ENCODE assay signal across 19 cellular contexts in the genomic region with DNA sequence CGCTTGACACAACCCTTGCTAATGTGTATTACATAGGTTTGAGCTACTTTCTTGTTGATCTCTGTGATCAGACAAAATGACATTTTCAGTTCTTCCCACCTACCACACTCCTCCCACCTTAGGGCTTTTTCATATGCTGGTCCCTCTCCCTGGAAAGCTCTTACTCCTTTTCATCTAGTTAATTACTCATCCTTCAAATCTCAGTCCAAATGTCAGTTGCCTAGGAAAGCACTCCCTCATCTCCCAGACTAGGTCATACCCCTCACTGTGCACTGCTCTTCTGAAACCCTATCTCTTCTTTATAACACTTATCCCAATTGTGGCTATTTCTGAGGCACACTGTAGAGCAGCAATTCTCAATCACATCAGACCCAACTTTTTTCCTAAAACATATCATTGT. TPM values are rescaled to one million over a fixed set of nuclear protein-coding genes. Genes with fewer than 3 reads are reported as not detected.
DNase-seq lines count a peak whose midpoint lies in the region; ATAC-seq, FAIRE-seq and TF ChIP-seq lines count a peak whose summit lies in the region.
"Had no signal": no experiment of that assay in that cellular context is flagged by ENCODE, and none has a peak within 500 bp of the region (broad histone marks: within the 10 kb centered on the region; RNA-seq: fewer than 3 reads in every experiment).

No MANE protein-coding gene starts in this region.

- no peak overlapping the region for H3K9ac ChIP-seq in GM12878 (ENCODE audit: control insufficient read depth, insufficient read depth, low read length)
- H3K9ac ChIP-seq: BLaER1 treated with 17β-estradiol and CSF1 and Interleukin-3, amounts not matched to agents 10 nM and 100 nM had no signal

- POLR2A ChIA-PET in GM12878 (lab: Charles Lee): interaction anchor here (0.6 kb wide), 1 partner anchor 41 kb away, joined by 3 read pairs; no protein-coding TSS in a partner anchor

- H3K9me3 ChIP-seq in GM12878 (replicated peaks; ENCODE audit: control insufficient read depth, insufficient read depth, low read length): no peaks in the 10 kb centered on the region; the same call in 1 of the 3 replicates
- no peaks in the 10 kb centered on the region for H3K9me3 ChIP-seq in gastroesophageal sphincter

- TF ChIP-seq CTCF in GM12878 (IDR thresholded peaks at IDR 0.05 in 2 of 3, conservative IDR thresholded peaks at IDR 0.05 in 1 of 3; ENCODE audit: control insufficient read depth in 2 of 3, extremely low read depth in 1 of 3, insufficient read depth in 1 of 3, low read depth in 3 of 3, low read length in 3 of 3) (no peak), gastroesophageal sphincter (IDR thresholded peaks at IDR 0.05) (no peak)

- H3K27me3 Mint-ChIP-seq in activated naive CD4-positive, alpha-beta T cell treated with anti-CD3 and anti-CD28 coated beads, Interleukin-2, amount 50 U/mL, for 24 hours: no peaks in the 10 kb centered on the region
- H3K27me3 Mint-ChIP-seq: CD8-positive, alpha-beta memory T cell had no signal

- peaks cover 15% of the 10 kb centered on the region for H3K36me3 Mint-ChIP-seq in activated naive CD4-positive, alpha-beta T cell treated with anti-CD3 and anti-CD28 coated beads, Interleukin-2, amount 50 U/mL, for 24 hours

- no peak for FAIRE-seq in GM12878 (lab: Jason Lieb, UNC)
- FAIRE-seq: D721Med, GM12892, GM18507, K562 had no signal

- no peaks in the 10 kb centered on the region for H3K27me3 ChIP-seq in GM12878 (replicated peaks in 1 of 2; ENCODE audit: control insufficient read depth in 2 of 2, insufficient read depth in 2 of 2, low read length in 1 of 2)
- no peaks in the 10 kb centered on the region for H3K27me3 ChIP-seq in gastroesophageal sphincter
- H3K27me3 ChIP-seq: BLaER1 treated with 17β-estradiol and CSF1 and Interleukin-3, amounts not matched to agents 10 nM and 100 nM had no signal

- H3K27ac Mint-ChIP-seq in activated naive CD4-positive, alpha-beta T cell treated with anti-CD3 and anti-CD28 coated beads, Interleukin-2, amount 50 U/mL, for 24 hours: no peak overlapping the region
- H3K27ac Mint-ChIP-seq: HFFc6 had no signal

- no peak overlapping the region for H2AFZ ChIP-seq in GM12878 (ENCODE audit: control insufficient read depth, low read depth, low read length)

- intact Hi-C loops in GM12878 (cut with micrococcal nuclease; ENCODE audit: unreplicated experiment): no loop called here
- intact Hi-C loops in posterior cingulate gyrus (cut with DNase I): no loop called here

- no peak overlapping the region for H3K4me2 ChIP-seq in GM12878 (ENCODE audit: control insufficient read depth, insufficient read depth)
- H3K4me2 ChIP-seq: BLaER1 treated with 17β-estradiol and CSF1 and Interleukin-3, amounts not matched to agents 10 nM and 100 nM had no signal

- H3K4me1 ChIP-seq in GM12878 (ENCODE audit: control insufficient read depth, insufficient read depth, low read length) (peaks cover 4% of the 10 kb centered on the region; the same call in 1 of the 2 replicates), gastroesophageal sphincter (peaks cover 0 to 2% (median 0%) of the 10 kb centered on the region in 3 donors)

- 100% methylated on average over 1 of the region's 1 CpG for WGBS in GM12878 (ENCODE audit: insufficient coverage, insufficient replicate concordance, low lambda C conversion rate, missing lambda C conversion rate)
- WGBS in gastroesophageal sphincter (ENCODE audit: low coverage in 1 of 2), 2 donors: 87 to 90% methylated on average over 1 of the region's 1 CpG

- H3K36me3 ChIP-seq in GM12878 (ENCODE audit: control insufficient read depth in 2 of 2, insufficient read depth in 2 of 2, low read length in 1 of 2): no peaks in the 10 kb centered on the region
- H3K36me3 ChIP-seq in gastroesophageal sphincter: peaks cover 0 to 4% of the 10 kb centered on the region in 2 donors

- BruUV-seq in GM12878 (replicated peaks; lab: Mats Ljungman, UMichigan): TSS peak; percentile 11

- RAD21 ChIA-PET in GM12878 (lab: Charles Lee; ENCODE audit: unreplicated experiment): no interaction called here

- in situ Hi-C loops in GM12878 (cut with MboI): no loop called here

- TF ChIP-seq RAD21 in GM12878 (IDR thresholded peaks at IDR 0.05; ENCODE audit: insufficient read depth, low read depth, low read length): no peak

- H3K4me1 Mint-ChIP-seq in activated naive CD4-positive, alpha-beta T cell treated with anti-CD3 and anti-CD28 coated beads, Interleukin-2, amount 50 U/mL, for 24 hours: peaks cover 31% of the 10 kb centered on the region

- H3K4me3 ChIP-seq in GM12878 (no peak overlapping the region), gastroesophageal sphincter (no peak overlapping the region)
- H3K4me3 ChIP-seq: BLaER1 treated with 17β-estradiol and CSF1 and Interleukin-3, amounts not matched to agents 10 nM and 100 nM; K562 had no signal

- H3K79me2 ChIP-seq in GM12878 (ENCODE audit: control insufficient read depth, insufficient read depth, low read length): peaks cover 19% of the 10 kb centered on the region

- DNase-seq in activated naive CD4-positive, alpha-beta T cell treated with anti-CD3 and anti-CD28 coated beads, Interleukin-2, amount 50 U/mL, for 16 hours: no peak
- peak; percentile 67 for DNase-seq in NCI-H2227 (lab: John Stamatoyannopoulos, UW; ENCODE audit: unreplicated experiment)
- DNase-seq in GM12878 (ENCODE audit: low read depth, low spot score): no peak
- peak; percentile 66 for DNase-seq in putamen (ENCODE audit: low spot score)
- no peak for DNase-seq in posterior cingulate gyrus
- DNase-seq: CD8-positive, alpha-beta memory T cell; HFFc6; NCI-H1105 treated with DMSO at 0.1 percent for 48 hours; NCI-H187; NCI-H510A; NCI-H774; SIG-M5 had no signal

- no peaks in the 10 kb centered on the region for H4K20me1 ChIP-seq in GM12878 (ENCODE audit: control insufficient read depth, insufficient read depth)

- H3K4me3 Mint-ChIP-seq in activated naive CD4-positive, alpha-beta T cell treated with anti-CD3 and anti-CD28 coated beads, Interleukin-2, amount 50 U/mL, for 24 hours: peak overlapping the region; percentile 9
- H3K4me3 Mint-ChIP-seq: CD8-positive, alpha-beta memory T cell; HFFc6 had no signal

- H3K27ac ChIP-seq in GM12878 (ENCODE audit: control insufficient read depth, insufficient read depth): no peak overlapping the region
- no peak overlapping the region for H3K27ac ChIP-seq in gastroesophageal sphincter
- H3K27ac ChIP-seq: BLaER1 treated with 17β-estradiol and CSF1 and Interleukin-3, amounts not matched to agents 10 nM and 100 nM had no signal

- peaks cover 5% of the 10 kb centered on the region for H3K9me3 Mint-ChIP-seq in activated naive CD4-positive, alpha-beta T cell treated with anti-CD3 and anti-CD28 coated beads, Interleukin-2, amount 50 U/mL, for 24 hours
- H3K9me3 Mint-ChIP-seq: HFFc6 had no signal

- CTCF ChIA-PET in GM12878 (lab: Yijun Ruan, JAX): no interaction called here

- TF ChIP-seq EP300 in GM12878 (IDR thresholded peaks at IDR 0.05; ENCODE audit: borderline replicate concordance in 1 of 2, control insufficient read depth in 1 of 2, low read depth in 2 of 2, low read length in 2 of 2) (no peak), gastroesophageal sphincter (IDR thresholded peaks at IDR 0.05) (no peak)

- TF ChIP-seq POLR2A in GM12878 (IDR thresholded peaks at IDR 0.05; ENCODE audit: low read depth, low read length) (no peak), gastroesophageal sphincter (IDR thresholded peaks at IDR 0.05) (no peak)

- ATAC-seq in GM12878: no peak
- no peak for ATAC-seq in gastroesophageal sphincter
- ATAC-seq: K562 had no signal

- SMC1A ChIA-PET in GM12878 (lab: Charles Lee; ENCODE audit: uncharacterized antibody, unreplicated experiment): interaction anchor here (1.6 kb wide), 1 partner anchor 9 kb away, joined by 5 read pairs; no protein-coding TSS in a partner anchor

TF ChIP-seq in GM12878, 131 proteins besides CTCF, POLR2A, EP300 and RAD21 (continues in another document):
- TF ChIP-seq FOXM1 (IDR thresholded peaks at IDR 0.05; ENCODE audit: low read depth, low read length): no peak

RNA-seq across cellular contexts. Expression of a gene that starts 7.3 kb away (rescaled TPM):
- 78.8 and 81.1 TPM in 2 replicates for total RNA-seq in GM12878 (2013; cell fraction: nucleolus; rRNA removed)
- total RNA-seq in GM12878 (2014; rRNA removed) (30.4 and 31.6 TPM in 2 replicates), GM12878 (2014; rRNA removed; fragmentation: Illumina TruSeq; extraction: Trizol) (38.1 and 40.3 TPM in 2 replicates), GM12878 (2021) (35.6 and 37.8 TPM in 2 replicates), gastroesophageal sphincter (100 to 1,000 TPM; 118 to 592 (median 369) TPM)
- 16.3 TPM for polyA plus RNA-seq in GM12878 (2011; ENCODE audit: low read depth)
- polyA plus RNA-seq in GM12878 (2011; rRNA removed) (30.9 and 35.3 TPM in 2 replicates), GM12878 (2014; fragmentation: Illumina TruSeq; extraction: Trizol) (33.4 and 39.2 TPM in 2 replicates), GM12878 (2014; fragmentation: Nextera tagmentation; extraction: Ambion mirVana) (10 to 100 TPM; 10.7 to 13.4 TPM), GM12878 (2014; rRNA removed) (13.8 TPM in 2 replicates), GM12878 (2016; fragmentation: Nextera tagmentation; extraction: Ambion mirVana) (10 to 100 TPM; 36.9 to 45.3 TPM)
- polyA plus RNA-seq in GM12878 (2011; cell fraction: cytosol; rRNA removed): 23.2 and 29.2 TPM in 2 replicates
- polyA plus RNA-seq in GM12878 (2011; cell fraction: nucleus; rRNA removed): 13.0 and 17.1 TPM in 2 replicates
- 17.2 and 20.5 TPM in 2 replicates for polyA plus RNA-seq in GM12878 (2012)
- polyA minus RNA-seq in GM12878 (2011; rRNA and poly(A)+ RNA removed): 60.5 and 147 TPM in 2 replicates
- 23.1 and 24.3 TPM in 2 replicates for polyA minus RNA-seq in GM12878 (2011; cell fraction: cytosol; rRNA and poly(A)+ RNA removed)
- 15.1 and 19.7 TPM in 2 replicates for polyA minus RNA-seq in GM12878 (2011; cell fraction: nucleus; rRNA and poly(A)+ RNA removed)

RNA-seq across cellular contexts. Expression of a gene that starts 11.8 kb away (rescaled TPM):
- 220 and 239 TPM in 2 replicates for total RNA-seq in GM12878 (2013; cell fraction: nucleolus; rRNA removed)
- total RNA-seq in GM12878 (2014; rRNA removed): 51.9 and 65.2 TPM in 2 replicates
- 126 and 134 TPM in 2 replicates for total RNA-seq in GM12878 (2014; rRNA removed; fragmentation: Illumina TruSeq; extraction: Trizol)
- total RNA-seq in GM12878 (2021): 56.6 and 56.8 TPM in 2 replicates
- polyA plus RNA-seq in GM12878 (2011; ENCODE audit: low read depth): 41.7 TPM
- 90.8 and 147 TPM in 2 replicates for polyA plus RNA-seq in GM12878 (2011; rRNA removed)
- polyA plus RNA-seq in GM12878 (2011; cell fraction: cytosol; rRNA removed): 36.4 and 37.2 TPM in 2 replicates
- 43.5 and 48.7 TPM in 2 replicates for polyA plus RNA-seq in GM12878 (2011; cell fraction: nucleus; rRNA removed)
- polyA plus RNA-seq in GM12878 (2012): 88.0 and 119 TPM in 2 replicates
- 127 and 130 TPM in 2 replicates for polyA plus RNA-seq in GM12878 (2014; fragmentation: Illumina TruSeq; extraction: Trizol)
- 10 to 100 TPM; 63.5 to 68.1 TPM for polyA plus RNA-seq in GM12878 (2014; fragmentation: Nextera tagmentation; extraction: Ambion mirVana)
- 65.8 and 78.7 TPM in 2 replicates for polyA plus RNA-seq in GM12878 (2014; rRNA removed)
- polyA plus RNA-seq in GM12878 (2016; fragmentation: Nextera tagmentation; extraction: Ambion mirVana): 10 to 100 TPM; 70.5 to 86.8 TPM
- 34.4 and 39.9 TPM in 2 replicates for polyA minus RNA-seq in GM12878 (2011; rRNA and poly(A)+ RNA removed)
- polyA minus RNA-seq in GM12878 (2011; cell fraction: cytosol; rRNA and poly(A)+ RNA removed): 21.2 and 23.1 TPM in 2 replicates
- polyA minus RNA-seq in GM12878 (2011; cell fraction: nucleus; rRNA and poly(A)+ RNA removed): 17.0 and 24.8 TPM in 2 replicates
- 10 to 100 TPM; 50.0 to 71.8 (median 57.2) TPM for total RNA-seq in gastroesophageal sphincter

Comparison
In these comparisons a context has a peak if more than half of its experiments do, and no peak if none do; other contexts are left out.
1. DNase-seq: peak in NCI-H2227 (single experiment) and putamen (single experiment); none in activated naive CD4-positive, alpha-beta T cell treated with anti-CD3 and anti-CD28 coated beads, Interleukin-2, amount 50 U/mL, for 16 hours (single experiment), GM12878 (single experiment) and posterior cingulate gyrus (0 of 10).